ENCODE assay signal across 14 cellular contexts in genomic region chr3:123476967-123477750, GRCh38. TPM values are rescaled to one million over a fixed set of nuclear protein-coding genes. Genes with fewer than 3 reads are reported as not detected.
A peak's percentile ranks its signal among the peaks of the same experiment; 100 is the strongest.
DNase-seq lines count a peak whose midpoint lies in the region; ATAC-seq and TF ChIP-seq lines count a peak whose summit lies in the region.
"Had no signal": no experiment of that assay in that cellular context is flagged by ENCODE, and none has a peak within 500 bp of the region (broad histone marks: within the 10 kb centered on the region; RNA-seq: fewer than 3 reads in every experiment).

No MANE protein-coding gene starts in this region.

- no peak overlapping the region for H3K4me3 ChIP-seq in BLaER1 treated with 17β-estradiol and CSF1 and Interleukin-3, amounts not matched to agents 10 nM and 100 nM
- no peak overlapping the region for H3K4me3 ChIP-seq in right lobe of liver

- 63% methylated on average over 14 of the region's 15 CpGs for WGBS in right lobe of liver (ENCODE audit: insufficient coverage, low coverage, low lambda C conversion rate, missing lambda C conversion rate)

- no peaks in the 10 kb centered on the region for H3K9me3 ChIP-seq in BLaER1 treated with 17β-estradiol and CSF1 and Interleukin-3, amounts not matched to agents 10 nM and 100 nM (replicated peaks in 1 of 11)
- H3K9me3 ChIP-seq in right lobe of liver, result no peaks in the 10 kb centered on the region

- ATAC-seq in right lobe of liver, result peak in 3 of 4 donors; percentile 22 to 58 (median 36)
- ATAC-seq in GM21381 (IDR thresholded peaks at IDR 0.05; ENCODE audit: unreplicated experiment), result no peak
- ATAC-seq in GM18511 (IDR thresholded peaks at IDR 0.05; ENCODE audit: unreplicated experiment), result no peak

- H3K4me1 ChIP-seq in BLaER1 treated with 17β-estradiol and CSF1 and Interleukin-3, amounts not matched to agents 10 nM and 100 nM, result peaks cover 14 to 73% (median 52%) of the 10 kb centered on the region in 10 experiments; a peak in 19 of 20 replicates
- H3K4me1 ChIP-seq in right lobe of liver, result no peaks in the 10 kb centered on the region

- H3K9ac ChIP-seq in BLaER1 treated with 17β-estradiol and CSF1 and Interleukin-3, amounts not matched to agents 10 nM and 100 nM, result no peak overlapping the region

- intact Hi-C loops in right lobe of liver (cut with DNase I), result no loop called here

- peaks cover 0 to 12% (median 0%) of the 10 kb centered on the region in 11 experiments; a peak in 5 of 22 replicates for H3K27me3 ChIP-seq in BLaER1 treated with 17β-estradiol and CSF1 and Interleukin-3, amounts not matched to agents 10 nM and 100 nM
- no peaks in the 10 kb centered on the region for H3K27me3 ChIP-seq in right lobe of liver

- DNase-seq in NCI-H2107 treated with DMSO at 0.1 percent for 48 hours (lab: John Stamatoyannopoulos, UW; ENCODE audit: unreplicated experiment) (peak; percentile 27), NCI-H2107 (lab: John Stamatoyannopoulos, UW) (no peak), NCI-H2227 treated with DMSO at 0.1 percent for 48 hours (lab: John Stamatoyannopoulos, UW) (peak; percentile 20), right lobe of liver (no peak)
- DNase-seq in activated CD4-positive, CD25-positive, alpha-beta regulatory T cell (lab: John Stamatoyannopoulos, UW), result no peak
- DNase-seq: CD4-positive, CD25-positive, alpha-beta regulatory T cell; H9; Kasumi-1; NCI-H1694 treated with DMSO at 0.1 percent for 48 hours; NCI-H345 had no signal

- no peaks in the 10 kb centered on the region for H3K36me3 ChIP-seq in BLaER1 treated with 17β-estradiol and CSF1 and Interleukin-3, amounts not matched to agents 10 nM and 100 nM
- no peaks in the 10 kb centered on the region for H3K36me3 ChIP-seq in right lobe of liver

- no peaks in the 10 kb centered on the region; a peak in 1 of 22 replicates for H4K20me1 ChIP-seq in BLaER1 treated with 17β-estradiol and CSF1 and Interleukin-3, amounts not matched to agents 10 nM and 100 nM

- no peak for TF ChIP-seq CTCF in right lobe of liver (IDR thresholded peaks at IDR 0.05)

- H3K4me2 ChIP-seq in BLaER1 treated with 17β-estradiol and CSF1 and Interleukin-3, amounts not matched to agents 10 nM and 100 nM, result peak overlapping the region in 7 of 11 experiments; percentile 44 to 80 (median 69); a peak in 7 of 22 replicates

- no peak for TF ChIP-seq POLR2A in right lobe of liver (IDR thresholded peaks at IDR 0.05)

- H3K27ac ChIP-seq in BLaER1 treated with 17β-estradiol and CSF1 and Interleukin-3, amounts not matched to agents 10 nM and 100 nM, result no peak overlapping the region
- H3K27ac ChIP-seq in right lobe of liver, result no peak overlapping the region
- H3K27ac ChIP-seq: RWPE1 had no signal

RNA-seq across cellular contexts. Expression of gene ADCY5, which starts 28.3 kb away (rescaled TPM):
- total RNA-seq in right lobe of liver, result 1 to 10 TPM; 1.9 to 3.7 (median 2.7) TPM
- total RNA-seq: CD4-positive, CD25-positive, alpha-beta regulatory T cell had no signal

Comparison
In these comparisons a context has a peak if more than half of its experiments do, and no peak if none do; other contexts are left out.
1. DNase-seq: peak in NCI-H2107 treated with DMSO at 0.1 percent for 48 hours (single experiment) and NCI-H2227 treated with DMSO at 0.1 percent for 48 hours (single experiment); none in NCI-H2107 (single experiment), right lobe of liver (0 of 3) and activated CD4-positive, CD25-positive, alpha-beta regulatory T cell (0 of 4).
2. ATAC-seq: peak in right lobe of liver (3 of 4); none in GM21381 (single experiment) and GM18511 (single experiment).